ENCODE assay signal across 1 cellular context in the genomic region with DNA sequence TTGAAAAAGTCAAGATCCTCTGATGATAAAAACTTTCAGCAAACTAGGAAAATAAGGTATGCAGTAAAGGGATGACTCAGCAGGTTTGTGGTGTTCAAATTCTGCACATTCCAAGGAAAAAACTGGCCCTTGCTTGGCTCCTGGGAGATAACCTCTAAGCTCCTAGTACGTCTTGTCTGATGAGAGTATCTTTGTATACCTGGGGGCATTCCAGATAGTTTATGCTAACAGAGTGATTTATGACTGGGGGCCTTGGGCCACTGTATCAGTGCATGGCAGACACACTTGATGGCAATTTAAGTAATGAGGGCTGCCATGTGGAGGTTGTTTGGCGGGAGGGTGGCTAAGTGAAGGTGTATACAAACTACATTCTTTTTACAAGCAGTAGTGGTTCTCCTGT.
TF ChIP-seq lines count a peak whose summit lies in the region.

No MANE protein-coding gene starts in this region.

TF ChIP-seq in SK-N-SH treated with all-trans-retinoic acid at 6 μM for 48 hours, 23 proteins besides CTCF, POLR2A, EP300 and RAD21:
- TF ChIP-seq, protein P1, sequence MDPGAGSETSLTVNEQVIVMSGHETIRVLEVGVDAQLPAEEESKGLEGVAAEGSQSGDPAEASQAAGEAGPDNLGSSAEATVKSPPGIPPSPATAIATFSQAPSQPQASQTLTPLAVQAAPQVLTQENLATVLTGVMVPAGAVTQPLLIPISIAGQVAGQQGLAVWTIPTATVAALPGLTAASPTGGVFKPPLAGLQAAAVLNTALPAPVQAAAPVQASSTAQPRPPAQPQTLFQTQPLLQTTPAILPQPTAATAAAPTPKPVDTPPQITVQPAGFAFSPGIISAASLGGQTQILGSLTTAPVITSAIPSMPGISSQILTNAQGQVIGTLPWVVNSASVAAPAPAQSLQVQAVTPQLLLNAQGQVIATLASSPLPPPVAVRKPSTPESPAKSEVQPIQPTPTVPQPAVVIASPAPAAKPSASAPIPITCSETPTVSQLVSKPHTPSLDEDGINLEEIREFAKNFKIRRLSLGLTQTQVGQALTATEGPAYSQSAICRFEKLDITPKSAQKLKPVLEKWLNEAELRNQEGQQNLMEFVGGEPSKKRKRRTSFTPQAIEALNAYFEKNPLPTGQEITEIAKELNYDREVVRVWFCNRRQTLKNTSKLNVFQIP (CRISPR knock-in tag; IDR thresholded peaks at IDR 0.05; ENCODE audit: borderline replicate concordance, low read depth) = no peak
- TF ChIP-seq ZC3H10 (CRISPR knock-in tag; IDR thresholded peaks at IDR 0.05) (no peak), RARB (CRISPR knock-in tag; IDR thresholded peaks at IDR 0.05) (no peak)
TF ChIP-seq in SK-N-SH treated with all-trans-retinoic acid at 6 μM for 48 hours: peak in this region for 0.
